In genomic region chr2:79591281-79591680, GRCh38 we compare ENCODE assay signal across 21 cellular contexts.
A peak's percentile ranks its signal among the peaks of the same experiment; 100 is the strongest.
DNase-seq lines count a peak whose midpoint lies in the region; ATAC-seq and TF ChIP-seq lines count a peak whose summit lies in the region.
"Had no signal": no experiment of that assay in that cellular context is flagged by ENCODE, and none has a peak within 500 bp of the region (broad histone marks: within the 10 kb centered on the region; RNA-seq: fewer than 3 reads in every experiment).

No MANE protein-coding gene starts in this region.

- no peak overlapping the region for H2BK120ac ChIP-seq in H9 (ENCODE audit: low read depth, low read length, poor library complexity, severe bottlenecking)

- ATAC-seq in HG02678 (IDR thresholded peaks at IDR 0.05; ENCODE audit: unreplicated experiment): no peak
- ATAC-seq in activated CD4-positive, alpha-beta T cell treated with anti-CD3 and anti-CD28 coated beads for 36 hours: no peak
- ATAC-seq: A549 had no signal

- H3K27me3 Mint-ChIP-seq in H9 (ENCODE audit: low read depth) (no peaks in the 10 kb centered on the region), neural crest cell (ENCODE audit: low read depth) (no peaks in the 10 kb centered on the region)
- no peaks in the 10 kb centered on the region for H3K27me3 Mint-ChIP-seq in activated CD4-positive, alpha-beta T cell treated with anti-CD3 and anti-CD28 coated beads for 36 hours
- H3K27me3 Mint-ChIP-seq: CD4-positive, alpha-beta memory T cell; CD4-positive, CD25-positive, alpha-beta regulatory T cell; CD8-positive, alpha-beta memory T cell had no signal

- H3K9me3 ChIP-seq in H9 (ENCODE audit: control insufficient read depth, low read depth, low read length): no peaks in the 10 kb centered on the region
- H3K9me3 ChIP-seq: BE2C, BLaER1, Caco-2 had no signal

- no peak overlapping the region for H4K5ac ChIP-seq in H9 (ENCODE audit: insufficient read length, low read depth, low read length)

- no CpG with 5 or more reads among the region's 1 CpG for WGBS in H9 (ENCODE audit: extremely low coverage, insufficient read length, low lambda C conversion rate)

- no peak overlapping the region for H2BK20ac ChIP-seq in H9 (ENCODE audit: low read depth, low read length, poor library complexity, severe bottlenecking)

- H3K36me3 Mint-ChIP-seq in H9 (ENCODE audit: insufficient read depth in 1 of 3, low read depth in 3 of 3): peaks cover 0 to 3% (median 0%) of the 10 kb centered on the region in 3 experiments; a peak in 1 of 7 replicates
- H3K36me3 Mint-ChIP-seq in neural crest cell (ENCODE audit: low read depth): no peaks in the 10 kb centered on the region
- no peaks in the 10 kb centered on the region for H3K36me3 Mint-ChIP-seq in activated CD4-positive, alpha-beta T cell treated with anti-CD3 and anti-CD28 coated beads for 36 hours (ENCODE audit: low read depth)
- H3K36me3 Mint-ChIP-seq: CD14-positive monocyte; CD4-positive, alpha-beta memory T cell; CD4-positive, CD25-positive, alpha-beta regulatory T cell; CD8-positive, alpha-beta memory T cell had no signal

- no peak overlapping the region for H4K91ac ChIP-seq in H9 (ENCODE audit: insufficient read length, low read depth, low read length)

- no peak overlapping the region for H3K9ac ChIP-seq in H9 (ENCODE audit: extremely low read depth, insufficient read length, low read length)
- H3K9ac ChIP-seq: BLaER1 had no signal

- no peak overlapping the region for H3K14ac ChIP-seq in H9 (ENCODE audit: insufficient read depth, low read length)

- H3K18ac ChIP-seq in H9 (ENCODE audit: insufficient read length, low read depth, low read length): no peak overlapping the region

- no peaks in the 10 kb centered on the region for H3K27me3 ChIP-seq in H9 (ENCODE audit: insufficient read depth, low read length)
- H3K27me3 ChIP-seq: BE2C, BLaER1 had no signal

- DNase-seq in COLO829 (ENCODE audit: low spot score) (peak; percentile 16), H9 (no peak), epidermal melanocyte (ENCODE audit: insufficient read length, low spot score) (peak; percentile 27), neural crest cell (ENCODE audit: low read depth, low spot score) (no peak), Ammon's horn (ENCODE audit: low spot score) (no peak)
- DNase-seq in activated CD4-positive, alpha-beta T cell treated with anti-CD3 and anti-CD28 coated beads for 36 hours: no peak
- DNase-seq: AML-193; BE2C; C1 segment of cervical spinal cord; Caco-2; Calu3; CD4-positive, alpha-beta memory T cell; CD4-positive, CD25-positive, alpha-beta regulatory T cell; CD8-positive, alpha-beta memory T cell; DMS79 treated with DMSO at 0.1 percent for 48 hours; GF-D8 had no signal

- H3K9me3 Mint-ChIP-seq in H9 (no peaks in the 10 kb centered on the region), neural crest cell (no peaks in the 10 kb centered on the region)
- peaks cover 5% of the 10 kb centered on the region for H3K9me3 Mint-ChIP-seq in activated CD4-positive, alpha-beta T cell treated with anti-CD3 and anti-CD28 coated beads for 36 hours (ENCODE audit: low read depth)

- H3K23me2 ChIP-seq in H9 (ENCODE audit: insufficient read length, low read depth, low read length, poor library complexity, severe bottlenecking): no peaks in the 10 kb centered on the region

- H4K20me1 ChIP-seq in H9 (ENCODE audit: control insufficient read depth, insufficient read depth, insufficient read length): no peaks in the 10 kb centered on the region
- H4K20me1 ChIP-seq: BLaER1 had no signal

- H3K4ac ChIP-seq in H9 (ENCODE audit: low read depth, low read length): no peak overlapping the region

- no peaks in the 10 kb centered on the region for H3K79me2 ChIP-seq in H9 (ENCODE audit: insufficient read depth, low read length)

- H2BK12ac ChIP-seq in H9 (ENCODE audit: insufficient read length, low read depth, low read length): no peak overlapping the region

- POLR2A ChIA-PET in activated CD4-positive, alpha-beta T cell treated with anti-CD3 and anti-CD28 coated beads for 36 hours (lab: Charles Lee): no interaction called here

- H3K23ac ChIP-seq in H9 (ENCODE audit: insufficient read length, low read depth, low read length): no peak overlapping the region

- no peak overlapping the region for H3T11ph ChIP-seq in H9 (ENCODE audit: low read length)

- H3K4me3 Mint-ChIP-seq in H9 (no peak overlapping the region), neural crest cell (no peak overlapping the region)
- no peak overlapping the region for H3K4me3 Mint-ChIP-seq in activated CD4-positive, alpha-beta T cell treated with anti-CD3 and anti-CD28 coated beads for 36 hours
- H3K4me3 Mint-ChIP-seq: CD14-positive monocyte; CD4-positive, alpha-beta memory T cell; CD4-positive, CD25-positive, alpha-beta regulatory T cell; CD8-positive, alpha-beta memory T cell had no signal

- H3K4me2 ChIP-seq in H9 (ENCODE audit: insufficient read depth, insufficient read length, low read length): no peak overlapping the region
- H3K4me2 ChIP-seq: A549, BLaER1 had no signal

- no peak overlapping the region for H3K27ac ChIP-seq in H9 (ENCODE audit: insufficient read length, low read depth, low read length)
- H3K27ac ChIP-seq: 22Rv1, A549, BLaER1 had no signal

- no peak overlapping the region for H2AFZ ChIP-seq in H9 (ENCODE audit: low read length)

- no peak overlapping the region for H2AK5ac ChIP-seq in H9 (ENCODE audit: insufficient read length, low read length)

- H3K79me1 ChIP-seq in H9 (ENCODE audit: insufficient read depth, low read depth, low read length, poor library complexity, severe bottlenecking): no peaks in the 10 kb centered on the region

- intact Hi-C loops in activated CD4-positive, alpha-beta T cell treated with anti-CD3 and anti-CD28 coated beads for 36 hours (cut with DNase I, micrococcal nuclease): no loop called here

- H3K27ac Mint-ChIP-seq in H9: 0 out of 7 replicates have a peak overlapping the region, but pooled peaks of 2 of the 3 experiments have one; percentile 24 to 45
- peak overlapping the region; percentile 9 for H3K27ac Mint-ChIP-seq in neural crest cell (ENCODE audit: unreplicated experiment)
- H3K27ac Mint-ChIP-seq in activated CD4-positive, alpha-beta T cell treated with anti-CD3 and anti-CD28 coated beads for 36 hours: no peak overlapping the region
- H3K27ac Mint-ChIP-seq: CD14-positive monocyte; CD4-positive, alpha-beta memory T cell; CD4-positive, CD25-positive, alpha-beta regulatory T cell; CD8-positive, alpha-beta memory T cell had no signal

- H2BK5ac ChIP-seq in H9 (ENCODE audit: insufficient read length, low read length): no peak overlapping the region

- no peak overlapping the region for H2BK15ac ChIP-seq in H9 (ENCODE audit: low read depth, low read length)

- H3K4me1 ChIP-seq in H9 (ENCODE audit: insufficient read depth, low read length): 0 out of 2 replicates have a peak, but pooled peaks cover 2% of the 10 kb centered on the region
- H3K4me1 ChIP-seq: A549, BE2C, BLaER1, Caco-2 had no signal

- H3K56ac ChIP-seq in H9 (ENCODE audit: insufficient read length, low read depth, low read length): no peak overlapping the region

- no peak overlapping the region for H4K8ac ChIP-seq in H9 (replicated peaks; ENCODE audit: insufficient read length, low read depth, low read length)

- TF ChIP-seq CTCF in H9 (conservative IDR thresholded peaks at IDR 0.05): no peak
- TF ChIP-seq CTCF in neural crest cell (conservative IDR thresholded peaks at IDR 0.05): no peak

- H3K4me1 Mint-ChIP-seq in H9: peaks cover 17 to 21% of the 10 kb centered on the region in 2 experiments
- H3K4me1 Mint-ChIP-seq in neural crest cell: peaks cover 6% of the 10 kb centered on the region
- H3K4me1 Mint-ChIP-seq in activated CD4-positive, alpha-beta T cell treated with anti-CD3 and anti-CD28 coated beads for 36 hours: no peaks in the 10 kb centered on the region
- H3K4me1 Mint-ChIP-seq: CD14-positive monocyte; CD4-positive, alpha-beta memory T cell; CD4-positive, CD25-positive, alpha-beta regulatory T cell; CD8-positive, alpha-beta memory T cell had no signal

- CTCF ChIA-PET in activated CD4-positive, alpha-beta T cell treated with anti-CD3 and anti-CD28 coated beads for 36 hours (lab: Charles Lee): no interaction called here

Comparison
In these comparisons a context has a peak if more than half of its experiments do, and no peak if none do; other contexts are left out.
1. DNase-seq: peak in COLO829 (single experiment) and epidermal melanocyte (single experiment); none in H9 (single experiment), neural crest cell (single experiment), Ammon's horn (single experiment) and activated CD4-positive, alpha-beta T cell treated with anti-CD3 and anti-CD28 coated beads for 36 hours (single experiment).